ENCODE assay signal across 24 cellular contexts in the genomic region with DNA sequence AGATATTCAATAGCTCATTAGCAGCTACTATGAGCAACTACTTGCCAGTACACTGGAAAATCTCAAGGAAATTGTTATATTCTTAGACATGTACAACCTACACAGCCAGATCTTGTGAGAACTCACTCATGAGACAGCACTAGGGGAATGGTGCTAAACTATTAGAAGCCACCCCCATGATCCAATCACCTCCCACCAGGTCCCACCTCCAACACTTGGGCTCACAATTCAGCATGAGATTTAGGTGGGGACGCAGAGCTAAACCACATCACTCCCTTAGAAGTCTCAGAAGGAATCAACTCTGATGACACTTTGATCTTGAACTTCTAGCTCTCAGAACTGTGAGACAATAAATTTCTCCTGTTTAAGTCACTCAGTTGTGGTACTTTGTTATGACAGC.
"Had no signal": no experiment of that assay in that cellular context is flagged by ENCODE, and none has a peak within 500 bp of the region (broad histone marks: within the 10 kb centered on the region; RNA-seq: fewer than 3 reads in every experiment).

No MANE protein-coding gene starts in this region.

- H3K4me1 ChIP-seq: breast epithelium, esophagus squamous epithelium, foreskin keratinocyte, left lung, right atrium auricular region, tibial nerve, uterus had no signal

- H3K4me1 Mint-ChIP-seq: activated B cell treated with CpG ODN at 0.5 μM for 24 hours; activated CD8-positive, alpha-beta memory T cell treated with anti-CD3 and anti-CD28 coated beads, Interleukin-2, amount 10 ng/mL, durations not matched to agents 7 days and 5 days; activated naive CD4-positive, alpha-beta T cell treated with anti-CD3 and anti-CD28 coated beads, Interleukin-2, amount 10 ng/mL, durations not matched to agents 7 days and 5 days; naive B cell had no signal

- H3K27me3 Mint-ChIP-seq: activated B cell treated with CpG ODN at 0.5 μM for 24 hours; activated CD4-positive, alpha-beta memory T cell treated with anti-CD3 and anti-CD28 coated beads for 36 hours; activated CD8-positive, alpha-beta memory T cell treated with anti-CD3 and anti-CD28 coated beads, Interleukin-2, amount 10 ng/mL, durations not matched to agents 7 days and 5 days; activated naive CD4-positive, alpha-beta T cell treated with anti-CD3 and anti-CD28 coated beads, Interleukin-2, amount 10 ng/mL, durations not matched to agents 7 days and 5 days; dendritic cell treated with granulocyte-macrophage colony-stimulating factor and Interleukin-4, amounts not matched to agents 40 ng/mL and 50 ng/mL, for 4 days; naive B cell; progenitor cell of endocrine pancreas had no signal

- H3K27me3 ChIP-seq: breast epithelium, esophagus squamous epithelium, foreskin keratinocyte, left lung, right atrium auricular region, tibial nerve, uterus had no signal

- H3K4me3 ChIP-seq: breast epithelium, esophagus squamous epithelium, left lung, right atrium auricular region, tibial nerve, uterus had no signal

- H3K4me3 Mint-ChIP-seq: activated B cell treated with CpG ODN at 0.5 μM for 24 hours; activated CD4-positive, alpha-beta memory T cell treated with anti-CD3 and anti-CD28 coated beads for 36 hours; activated CD8-positive, alpha-beta memory T cell treated with anti-CD3 and anti-CD28 coated beads, Interleukin-2, amount 10 ng/mL, durations not matched to agents 7 days and 5 days; activated naive CD4-positive, alpha-beta T cell treated with anti-CD3 and anti-CD28 coated beads, Interleukin-2, amount 10 ng/mL, durations not matched to agents 7 days and 5 days; dendritic cell treated with granulocyte-macrophage colony-stimulating factor and Interleukin-4, amounts not matched to agents 40 ng/mL and 50 ng/mL, for 4 days; naive B cell; neural crest cell had no signal

- H3K9me3 ChIP-seq: breast epithelium, esophagus squamous epithelium, left lung, right atrium auricular region, tibial nerve, uterus had no signal

- H3K9me3 Mint-ChIP-seq: activated B cell treated with CpG ODN at 0.5 μM for 24 hours; activated CD4-positive, alpha-beta memory T cell treated with anti-CD3 and anti-CD28 coated beads for 36 hours had no signal

- H3K27ac Mint-ChIP-seq: activated B cell treated with CpG ODN at 0.5 μM for 24 hours; activated CD4-positive, alpha-beta memory T cell treated with anti-CD3 and anti-CD28 coated beads for 36 hours; activated CD8-positive, alpha-beta memory T cell treated with anti-CD3 and anti-CD28 coated beads, Interleukin-2, amount 10 ng/mL, durations not matched to agents 7 days and 5 days; activated naive CD4-positive, alpha-beta T cell treated with anti-CD3 and anti-CD28 coated beads, Interleukin-2, amount 10 ng/mL, durations not matched to agents 7 days and 5 days; dendritic cell treated with granulocyte-macrophage colony-stimulating factor and Interleukin-4, amounts not matched to agents 40 ng/mL and 50 ng/mL, for 4 days; naive B cell; progenitor cell of endocrine pancreas had no signal

- DNase-seq: activated B cell treated with CpG ODN at 0.5 μM for 24 hours; activated CD4-positive, alpha-beta memory T cell treated with anti-CD3 and anti-CD28 coated beads for 36 hours; activated CD4-positive, alpha-beta T cell treated with anti-CD3 and anti-CD28 coated beads for 4 hours; activated CD8-positive, alpha-beta memory T cell treated with anti-CD3 and anti-CD28 coated beads, Interleukin-2, amount 10 ng/mL, durations not matched to agents 7 days and 5 days; activated effector memory CD4-positive, alpha-beta T cell treated with Interleukin-2 at 50 U/mL for 16 hours; activated naive CD4-positive, alpha-beta T cell treated with anti-CD3 and anti-CD28 coated beads, Interleukin-2, amount 10 ng/mL, durations not matched to agents 7 days and 5 days; activated T-cell treated with anti-CD3 and anti-CD28 coated beads, Interleukin-2, amount 50 U/mL, for 1 hour; aorta; effector CD8-positive, alpha-beta T cell; esophagus squamous epithelium; glutamatergic neuron; kidney; left lung; naive B cell; stimulated activated naive CD8-positive, alpha-beta T cell treated with anti-CD3 and anti-CD28 coated beads, Interleukin-15, Interleukin-2, amounts not matched to agents 100 U/mL and 50 U/mL, for 24 hours; substantia nigra; uterus had no signal

- H3K36me3 Mint-ChIP-seq: activated CD4-positive, alpha-beta memory T cell treated with anti-CD3 and anti-CD28 coated beads for 36 hours; activated CD8-positive, alpha-beta memory T cell treated with anti-CD3 and anti-CD28 coated beads, Interleukin-2, amount 10 ng/mL, durations not matched to agents 7 days and 5 days; activated naive CD4-positive, alpha-beta T cell treated with anti-CD3 and anti-CD28 coated beads, Interleukin-2, amount 10 ng/mL, durations not matched to agents 7 days and 5 days; naive B cell had no signal

- H3K27ac ChIP-seq: breast epithelium, esophagus squamous epithelium, foreskin keratinocyte, left lung, right atrium auricular region, tibial nerve, uterus had no signal

- ATAC-seq: activated CD8-positive, alpha-beta memory T cell treated with anti-CD3 and anti-CD28 coated beads, Interleukin-2, amount 10 ng/mL, durations not matched to agents 7 days and 5 days; left lung; stimulated activated naive CD8-positive, alpha-beta T cell treated with anti-CD3 and anti-CD28 coated beads, Interleukin-15, Interleukin-2, amounts not matched to agents 100 U/mL and 50 U/mL, for 24 hours had no signal

- H3K36me3 ChIP-seq: breast epithelium, esophagus squamous epithelium, left lung, right atrium auricular region, tibial nerve, uterus had no signal
